32 cellular contexts compared by ENCODE assay signal in the genomic region with DNA sequence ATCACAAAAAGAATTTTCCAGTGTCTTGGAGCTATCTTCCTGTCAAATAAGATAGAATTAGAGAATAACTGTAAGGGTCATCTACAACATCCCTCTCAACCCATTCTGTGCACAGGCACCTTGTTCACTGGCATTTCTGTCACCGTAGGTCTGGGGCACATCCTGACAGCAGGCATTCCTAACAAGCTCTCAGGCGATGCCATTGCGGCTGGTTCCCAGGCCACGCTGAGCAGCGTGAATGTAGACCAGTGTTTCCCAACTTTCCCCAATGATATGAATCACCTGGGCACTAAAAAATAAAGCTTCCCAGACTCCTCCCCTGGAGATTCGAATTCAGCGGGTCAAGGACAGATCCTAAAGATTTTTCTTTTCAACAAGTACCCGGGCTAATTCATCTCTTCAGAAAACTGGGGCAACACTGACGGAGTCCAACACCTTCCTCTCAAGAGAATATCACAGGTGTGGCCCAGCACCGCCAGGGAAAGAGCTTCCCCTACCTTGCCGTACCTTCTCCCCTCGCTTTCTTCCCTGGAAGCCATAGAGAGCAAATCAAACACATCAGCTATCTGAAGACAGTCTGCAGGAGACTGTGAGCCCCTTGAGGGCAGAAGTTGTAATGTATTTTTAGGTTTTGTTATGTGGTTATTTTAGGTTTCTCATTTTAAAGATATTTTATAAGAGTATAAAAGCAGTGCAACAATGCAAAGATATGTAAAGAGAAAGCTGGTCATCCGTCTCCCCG.
DNase-seq lines count a peak whose midpoint lies in the region; ATAC-seq and TF ChIP-seq lines count a peak whose summit lies in the region.
"Had no signal": no experiment of that assay in that cellular context is flagged by ENCODE, and none has a peak within 500 bp of the region (broad histone marks: within the 10 kb centered on the region; RNA-seq: fewer than 3 reads in every experiment).

No MANE protein-coding gene starts in this region.

- no peak overlapping the region for H3K4me3 Mint-ChIP-seq in CD4-positive, CD25-positive, alpha-beta regulatory T cell
- no peak overlapping the region for H3K4me3 Mint-ChIP-seq in activated T-helper 17 cell treated with anti-CD3 and anti-CD28 coated beads, Interleukin-2, amount 50 U/mL, for 72 hours
- H3K4me3 Mint-ChIP-seq in nephron progenitor cell, result no peak overlapping the region
- no peak overlapping the region for H3K4me3 Mint-ChIP-seq in activated T-helper 2 cell treated with anti-CD3 and anti-CD28 coated beads, Interferon-gamma antibody, Interleukin-2, Interleukin-4, amounts not matched to agents 10 μg/mL and 5 μg/mL and 100 μg/mL, durations not matched to agents 14 hours and 24 hours and 36 hours (ENCODE audit: low read depth)
- H3K4me3 Mint-ChIP-seq: activated T-cell treated with anti-CD3 and anti-CD28 coated beads, Interleukin-2, amount 50 U/mL, for 72 hours; natural killer cell had no signal

- intact Hi-C loops in IMR-90 (cut with micrococcal nuclease), result no loop called here
- intact Hi-C loops in vagina (cut with DNase I), result no loop called here
- intact Hi-C loops in activated T-helper 2 cell treated with anti-CD3 and anti-CD28 coated beads, Interferon-gamma antibody, Interleukin-2, Interleukin-4, amounts not matched to agents 10 μg/mL and 5 μg/mL and 100 μg/mL, durations not matched to agents 14 hours and 24 hours and 36 hours (cut with micrococcal nuclease), result no loop called here

- H2BK120ac ChIP-seq in IMR-90 (ENCODE audit: low read depth, low read length), result no peak overlapping the region

- DNase-seq in CD4-positive, CD25-positive, alpha-beta regulatory T cell, result no peak
- DNase-seq in IMR-90 (no peak), nephron progenitor cell (no peak), vagina (ENCODE audit: extremely low spot score in 2 of 2) (no peak), NCI-H2171 treated with DMSO at 0.1 percent for 48 hours (lab: John Stamatoyannopoulos, UW) (no peak)
- DNase-seq in activated T-helper 2 cell treated with anti-CD3 and anti-CD28 coated beads, Interferon-gamma antibody, Interleukin-2, Interleukin-4, amounts not matched to agents 10 μg/mL and 5 μg/mL and 100 μg/mL, durations not matched to agents 14 hours and 24 hours and 36 hours (ENCODE audit: low spot score), result no peak
- DNase-seq: activated CD4-positive, alpha-beta T cell treated with anti-CD3 and anti-CD28 coated beads, Interleukin-2, amount 50 U/mL, for 1 hour; activated naive CD4-positive, alpha-beta T cell treated with Interleukin-2 at 50 U/mL for 16 hours; activated T-cell treated with anti-CD3 and anti-CD28 coated beads, Interleukin-2, amount 50 U/mL, for 72 hours; amniotic stem cell; EL; gastrocnemius medialis; H7; Karpas-422; lower lobe of right lung; midbrain; natural killer cell; NCI-H1436; NCI-H2081 treated with DMSO at 0.1 percent for 48 hours; NCI-H226; NCI-H69; occipital lobe; psoas muscle; SJCRH30; stimulated activated CD4-positive, alpha-beta T cell treated with anti-CD3 and anti-CD28 coated beads, Interleukin-12 subunit alpha, Interleukin-12 subunit beta, amount 100 ng/mL, for 4 hours; stimulated activated CD4-positive, alpha-beta T cell treated with anti-CD3 and anti-CD28 coated beads, Interleukin-2, amount 100 ng/mL, for 48 hours; stomach; SW 1271; T1000 had no signal

- POLR2A ChIA-PET in IMR-90 (lab: Charles Lee; ENCODE audit: unreplicated experiment), result no interaction called here

- TF ChIP-seq RAD21 in IMR-90 (IDR thresholded peaks at IDR 0.05; ENCODE audit: low read length), result no peak

- peaks cover 0 to 19% (median 10%) of the 10 kb centered on the region in 4 donors for H3K4me1 Mint-ChIP-seq in CD4-positive, CD25-positive, alpha-beta regulatory T cell
- H3K4me1 Mint-ChIP-seq in activated T-helper 17 cell treated with anti-CD3 and anti-CD28 coated beads, Interleukin-2, amount 50 U/mL, for 72 hours, result peaks cover 6% of the 10 kb centered on the region
- peaks cover 7% of the 10 kb centered on the region for H3K4me1 Mint-ChIP-seq in nephron progenitor cell
- H3K4me1 Mint-ChIP-seq in activated T-helper 2 cell treated with anti-CD3 and anti-CD28 coated beads, Interferon-gamma antibody, Interleukin-2, Interleukin-4, amounts not matched to agents 10 μg/mL and 5 μg/mL and 100 μg/mL, durations not matched to agents 14 hours and 24 hours and 36 hours (ENCODE audit: low read depth), result peaks cover 9% of the 10 kb centered on the region

- H3K4me2 ChIP-seq in IMR-90 (ENCODE audit: low read depth, low read length), result no peak overlapping the region

- no peaks in the 10 kb centered on the region for H3K27me3 ChIP-seq in CD4-positive, CD25-positive, alpha-beta regulatory T cell (ENCODE audit: control insufficient read depth, insufficient read depth, low read length)
- H3K27me3 ChIP-seq in IMR-90 (ENCODE audit: control insufficient read depth, insufficient read depth, low read length) (no peaks in the 10 kb centered on the region), vagina (no peaks in the 10 kb centered on the region)
- H3K27me3 ChIP-seq: gastrocnemius medialis, SJCRH30, stomach had no signal

- H2AFZ ChIP-seq in IMR-90 (replicated peaks; ENCODE audit: low read length, poor library complexity), result no peak overlapping the region

- no peak overlapping the region; the same call in 1 of the 2 replicates for H2BK20ac ChIP-seq in IMR-90 (ENCODE audit: low read depth, low read length)

- no peak overlapping the region for H4K91ac ChIP-seq in IMR-90 (ENCODE audit: insufficient read depth, low read depth, low read length)

- H3K9me3 ChIP-seq in CD4-positive, CD25-positive, alpha-beta regulatory T cell (ENCODE audit: control insufficient read depth in 2 of 2, low read length in 2 of 2), result no peaks in the 10 kb centered on the region
- no peaks in the 10 kb centered on the region for H3K9me3 ChIP-seq in IMR-90 (ENCODE audit: control insufficient read depth, insufficient read depth, low read length)
- H3K9me3 ChIP-seq in vagina, result no peaks in the 10 kb centered on the region
- H3K9me3 ChIP-seq: gastrocnemius medialis, lower lobe of right lung, psoas muscle, stomach had no signal

- H2AK5ac ChIP-seq in IMR-90 (ENCODE audit: low read depth, low read length), result no peak overlapping the region

- H2AK9ac ChIP-seq in IMR-90 (replicated peaks; ENCODE audit: low read depth, low read length, poor library complexity), result peak overlapping the region; percentile 40

- no peak overlapping the region for H3K14ac ChIP-seq in IMR-90 (replicated peaks; ENCODE audit: low read depth, low read length)

- no peaks in the 10 kb centered on the region for H4K20me1 ChIP-seq in IMR-90 (ENCODE audit: insufficient read depth, low read length)

- no peaks in the 10 kb centered on the region for H3K27me3 Mint-ChIP-seq in CD4-positive, CD25-positive, alpha-beta regulatory T cell
- H3K27me3 Mint-ChIP-seq in activated T-helper 17 cell treated with anti-CD3 and anti-CD28 coated beads, Interleukin-2, amount 50 U/mL, for 72 hours, result no peaks in the 10 kb centered on the region
- peaks cover 7% of the 10 kb centered on the region for H3K27me3 Mint-ChIP-seq in nephron progenitor cell (ENCODE audit: low read depth, poor library complexity)
- no peaks in the 10 kb centered on the region for H3K27me3 Mint-ChIP-seq in activated T-helper 2 cell treated with anti-CD3 and anti-CD28 coated beads, Interferon-gamma antibody, Interleukin-2, Interleukin-4, amounts not matched to agents 10 μg/mL and 5 μg/mL and 100 μg/mL, durations not matched to agents 14 hours and 24 hours and 36 hours (ENCODE audit: low read depth)

- CTCF ChIA-PET in IMR-90 (lab: Yijun Ruan, JAX), result no interaction called here

- H3K36me3 ChIP-seq in CD4-positive, CD25-positive, alpha-beta regulatory T cell (ENCODE audit: control insufficient read depth, insufficient read depth, low read length), result no peaks in the 10 kb centered on the region
- no peaks in the 10 kb centered on the region for H3K36me3 ChIP-seq in IMR-90 (ENCODE audit: control insufficient read depth, insufficient read depth, low read length)
- H3K36me3 ChIP-seq in vagina, result no peaks in the 10 kb centered on the region
- H3K36me3 ChIP-seq: gastrocnemius medialis, lower lobe of right lung, SJCRH30, stomach had no signal

- H3K27ac Mint-ChIP-seq in CD4-positive, CD25-positive, alpha-beta regulatory T cell, result peak overlapping the region; percentile 52 to 59 (median 52)
- peak overlapping the region; percentile 20 for H3K27ac Mint-ChIP-seq in activated T-helper 17 cell treated with anti-CD3 and anti-CD28 coated beads, Interleukin-2, amount 50 U/mL, for 72 hours
- H3K27ac Mint-ChIP-seq in nephron progenitor cell, result peak overlapping the region; percentile 14
- H3K27ac Mint-ChIP-seq in activated T-helper 2 cell treated with anti-CD3 and anti-CD28 coated beads, Interferon-gamma antibody, Interleukin-2, Interleukin-4, amounts not matched to agents 10 μg/mL and 5 μg/mL and 100 μg/mL, durations not matched to agents 14 hours and 24 hours and 36 hours, result no peak overlapping the region
- H3K27ac Mint-ChIP-seq: activated T-cell treated with anti-CD3 and anti-CD28 coated beads, Interleukin-2, amount 50 U/mL, for 72 hours had no signal

- no peak overlapping the region for H4K5ac ChIP-seq in IMR-90 (ENCODE audit: low read depth, low read length)

- dilution Hi-C loops in IMR-90 (cut with HindIII; ENCODE audit: low sequenced_read_pairs, unreplicated experiment), result no loop called here

- in situ Hi-C loops in IMR-90 (cut with MboI; ENCODE audit: low sequenced_read_pairs), result no loop called here

- H3K18ac ChIP-seq in IMR-90 (ENCODE audit: low read depth, low read length), result no peak overlapping the region

- BruUV-seq in IMR-90 (replicated peaks; lab: Mats Ljungman, UMichigan), result no TSS peak

- peaks cover 5% of the 10 kb centered on the region for H3K4me1 ChIP-seq in CD4-positive, CD25-positive, alpha-beta regulatory T cell (ENCODE audit: control insufficient read depth, insufficient read depth, low read length, poor library complexity, severe bottlenecking)
- H3K4me1 ChIP-seq in IMR-90 (ENCODE audit: control insufficient read depth, insufficient read depth, low read length) (no peaks in the 10 kb centered on the region), vagina (no peaks in the 10 kb centered on the region)
- H3K4me1 ChIP-seq: gastrocnemius medialis, lower lobe of right lung, psoas muscle, SJCRH30 had no signal

- H3K36me3 Mint-ChIP-seq in CD4-positive, CD25-positive, alpha-beta regulatory T cell, result no peaks in the 10 kb centered on the region
- H3K36me3 Mint-ChIP-seq in activated T-helper 17 cell treated with anti-CD3 and anti-CD28 coated beads, Interleukin-2, amount 50 U/mL, for 72 hours (ENCODE audit: low read depth), result no peaks in the 10 kb centered on the region
- no peaks in the 10 kb centered on the region for H3K36me3 Mint-ChIP-seq in nephron progenitor cell (ENCODE audit: low read depth)
- no peaks in the 10 kb centered on the region for H3K36me3 Mint-ChIP-seq in activated T-helper 2 cell treated with anti-CD3 and anti-CD28 coated beads, Interferon-gamma antibody, Interleukin-2, Interleukin-4, amounts not matched to agents 10 μg/mL and 5 μg/mL and 100 μg/mL, durations not matched to agents 14 hours and 24 hours and 36 hours (ENCODE audit: low read depth)
- H3K36me3 Mint-ChIP-seq: natural killer cell had no signal

- H3K9me3 Mint-ChIP-seq in CD4-positive, CD25-positive, alpha-beta regulatory T cell, result peaks cover 0 to 4% (median 0%) of the 10 kb centered on the region in 7 donors
- no peaks in the 10 kb centered on the region for H3K9me3 Mint-ChIP-seq in activated T-helper 17 cell treated with anti-CD3 and anti-CD28 coated beads, Interleukin-2, amount 50 U/mL, for 72 hours
- H3K9me3 Mint-ChIP-seq in nephron progenitor cell, result peaks cover 1% of the 10 kb centered on the region
- H3K9me3 Mint-ChIP-seq in activated T-helper 2 cell treated with anti-CD3 and anti-CD28 coated beads, Interferon-gamma antibody, Interleukin-2, Interleukin-4, amounts not matched to agents 10 μg/mL and 5 μg/mL and 100 μg/mL, durations not matched to agents 14 hours and 24 hours and 36 hours, result no peaks in the 10 kb centered on the region
- H3K9me3 Mint-ChIP-seq: activated T-cell treated with anti-CD3 and anti-CD28 coated beads, Interleukin-2, amount 50 U/mL, for 72 hours; natural killer cell had no signal

- no peak overlapping the region for H3K9ac ChIP-seq in IMR-90 (ENCODE audit: low read depth, low read length)

- H2BK15ac ChIP-seq in IMR-90 (ENCODE audit: low read depth, low read length), result no peak overlapping the region

- no peak overlapping the region for H2BK5ac ChIP-seq in IMR-90 (ENCODE audit: low read depth, low read length, poor library complexity, severe bottlenecking)

- no peak for TF ChIP-seq POLR2A in IMR-90 (IDR thresholded peaks at IDR 0.05; ENCODE audit: low read depth, low read length)
- no peak for TF ChIP-seq POLR2A in vagina (IDR thresholded peaks at IDR 0.05)

- no peak overlapping the region for H3K56ac ChIP-seq in IMR-90 (ENCODE audit: extremely low read depth, insufficient read depth, low read length)

- no peaks in the 10 kb centered on the region for H3K9me1 ChIP-seq in IMR-90 (ENCODE audit: insufficient read depth, low read length)

- H3K23ac ChIP-seq in IMR-90 (ENCODE audit: low read depth, low read length), result no peak overlapping the region

- TF ChIP-seq CTCF in IMR-90 (conservative IDR thresholded peaks at IDR 0.05; ENCODE audit: low read depth, low read length), result no peak
- TF ChIP-seq CTCF in nephron progenitor cell (IDR thresholded peaks at IDR 0.05), result no peak
- no peak for TF ChIP-seq CTCF in vagina (IDR thresholded peaks at IDR 0.05)

- no peak overlapping the region for H3K4me3 ChIP-seq in CD4-positive, CD25-positive, alpha-beta regulatory T cell (ENCODE audit: low read depth, low read length)
- no peak overlapping the region for H3K4me3 ChIP-seq in IMR-90 (ENCODE audit: insufficient read depth, low read depth, low read length)
- no peak overlapping the region for H3K4me3 ChIP-seq in vagina
- H3K4me3 ChIP-seq: gastrocnemius medialis, lower lobe of right lung, psoas muscle, SJCRH30, stomach had no signal

- H3K79me1 ChIP-seq in IMR-90 (ENCODE audit: low read depth in 1 of 2, low read length in 2 of 2), result no peaks in the 10 kb centered on the region

- no peak overlapping the region for H4K8ac ChIP-seq in IMR-90 (ENCODE audit: low read depth in 2 of 2, low read length in 2 of 2)

- H3K27ac ChIP-seq in CD4-positive, CD25-positive, alpha-beta regulatory T cell (ENCODE audit: insufficient read depth, low read length, poor library complexity, severe bottlenecking), result no peak overlapping the region
- H3K27ac ChIP-seq in IMR-90 (ENCODE audit: insufficient read depth, low read length), result no peak overlapping the region
- H3K27ac ChIP-seq in vagina, result no peak overlapping the region
- H3K27ac ChIP-seq: gastrocnemius medialis, HL-60, lower lobe of right lung, psoas muscle, SJCRH30, stomach had no signal

- WGBS in IMR-90 (ENCODE audit: extremely low coverage in 2 of 2, insufficient read length in 1 of 2), 2 experiments, result 94% methylated on average over 4 of the region's 14 CpGs; no CpG with 5 or more reads in 1 of the 2 experiments

- H3K4ac ChIP-seq in IMR-90 (ENCODE audit: low read depth, low read length), result no peak overlapping the region

- no peak for ATAC-seq in CD4-positive, CD25-positive, alpha-beta regulatory T cell (ENCODE audit: low read depth in 2 of 2)
- ATAC-seq in IMR-90 (ENCODE audit: low read depth), result no peak
- no peak for ATAC-seq in activated T-helper 17 cell treated with anti-CD3 and anti-CD28 coated beads, Interleukin-2, amount 50 U/mL, for 72 hours (replicated peaks)
- ATAC-seq: activated T-cell treated with anti-CD3 and anti-CD28 coated beads, Interleukin-2, amount 50 U/mL, for 72 hours; gastrocnemius medialis; lower lobe of right lung; natural killer cell; psoas muscle; sciatic nerve had no signal
